Comparison of ENCODE assay signal across 1 cellular context in genomic region chr1:109399326-109399957, GRCh38.
TF ChIP-seq lines count a peak whose summit lies in the region.

No MANE protein-coding gene starts in this region.

TF ChIP-seq in GM12878, 131 proteins besides CTCF, POLR2A, EP300 and RAD21 (continued from another document):
- TF ChIP-seq ZBTB11 (CRISPR knock-in tag; IDR thresholded peaks at IDR 0.05) (no peak), MXI1 (IDR thresholded peaks at IDR 0.05; ENCODE audit: low read depth, low read length) (no peak), CBFB (IDR thresholded peaks at IDR 0.05; ENCODE audit: low read depth) (no peak), SIN3A (IDR thresholded peaks at IDR 0.05; ENCODE audit: low read depth, low read length) (no peak), PAX8 (IDR thresholded peaks at IDR 0.05) (no peak), ZNF207 (IDR thresholded peaks at IDR 0.05; ENCODE audit: borderline replicate concordance) (no peak), MTA2 (IDR thresholded peaks at IDR 0.05; ENCODE audit: low read depth) (no peak), PKNOX1 (IDR thresholded peaks at IDR 0.05) (peak; percentile 83), MLLT1 (IDR thresholded peaks at IDR 0.05) (no peak), CBX3 (IDR thresholded peaks at IDR 0.05; ENCODE audit: borderline replicate concordance, low read depth) (no peak), ZNF217 (IDR thresholded peaks at IDR 0.05) (no peak), SPI1 (IDR thresholded peaks at IDR 0.05; ENCODE audit: borderline replicate concordance, insufficient read depth, low read depth, low read length) (no peak), DPF2 (IDR thresholded peaks at IDR 0.05) (no peak), NFYA (IDR thresholded peaks at IDR 0.05; ENCODE audit: borderline replicate concordance, low read depth, low read length) (no peak), CHD2 (IDR thresholded peaks at IDR 0.05; ENCODE audit: borderline replicate concordance, low read depth, low read length) (no peak), CEBPZ (IDR thresholded peaks at IDR 0.05; ENCODE audit: low read depth, low read length) (no peak), EGR1 (IDR thresholded peaks at IDR 0.05; ENCODE audit: borderline replicate concordance in 1 of 2, low read depth in 2 of 2, low read length in 2 of 2) (no peak), ATF2 (IDR thresholded peaks at IDR 0.05; ENCODE audit: low read length) (no peak), TCF12 (IDR thresholded peaks at IDR 0.05; ENCODE audit: low read depth, low read length) (no peak), NR2C1 (IDR thresholded peaks at IDR 0.05) (no peak), RAD51 (IDR thresholded peaks at IDR 0.05) (peak; percentile 10; the same call in 1 of the 2 replicates), GATAD2B (conservative IDR thresholded peaks at IDR 0.05; ENCODE audit: low read depth) (no peak), FOXK2 (IDR thresholded peaks at IDR 0.05) (no peak), GABPA (IDR thresholded peaks at IDR 0.05; ENCODE audit: low read depth) (no peak), E2F4 (IDR thresholded peaks at IDR 0.05; ENCODE audit: low read depth, low read length) (no peak), ZNF274 (IDR thresholded peaks at IDR 0.05; ENCODE audit: insufficient read depth, insufficient read length) (no peak), IRF4 (IDR thresholded peaks at IDR 0.05; ENCODE audit: low read depth, low read length) (no peak), SMC3 (IDR thresholded peaks at IDR 0.05; ENCODE audit: borderline replicate concordance, low read length) (peak; percentile 80), HDGF (IDR thresholded peaks at IDR 0.05) (no peak), MEF2A (IDR thresholded peaks at IDR 0.05; ENCODE audit: insufficient read depth, low read depth, low read length) (no peak), KLF5 (IDR thresholded peaks at IDR 0.05; ENCODE audit: partially characterized antibody) (no peak)
